ENCODE assay signal across 22 cellular contexts in the genomic region with DNA sequence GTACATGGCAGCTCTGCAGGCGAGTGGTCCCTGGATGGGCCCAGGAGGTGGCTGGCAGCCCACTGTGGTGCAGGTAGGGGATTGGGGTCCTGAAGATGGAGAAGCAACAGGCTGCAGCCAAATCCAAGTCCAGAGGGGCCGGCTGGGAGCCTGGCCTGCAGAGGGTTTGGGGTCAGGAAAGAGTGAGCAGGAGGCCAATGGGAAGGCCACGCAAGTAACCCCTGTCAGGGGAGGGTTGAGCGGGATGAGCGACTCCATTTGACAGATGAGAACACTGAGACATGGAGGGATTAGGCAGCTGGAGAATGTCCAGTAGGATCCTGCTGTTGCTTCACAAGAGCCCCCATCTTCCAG.
"Had no signal": no experiment of that assay in that cellular context is flagged by ENCODE, and none has a peak within 500 bp of the region (broad histone marks: within the 10 kb centered on the region; RNA-seq: fewer than 3 reads in every experiment).

No MANE protein-coding gene starts in this region.

- H3K27ac ChIP-seq: epithelial cell of prostate, heart left ventricle, lower lobe of right lung, skin epidermis, upper lobe of left lung had no signal

- H3K27ac Mint-ChIP-seq: activated CD8-positive, alpha-beta T cell treated with anti-CD3 and anti-CD28 coated beads for 36 hours; activated naive CD8-positive, alpha-beta T cell treated with anti-CD3 and anti-CD28 coated beads for 36 hours; dendritic cell treated with granulocyte-macrophage colony-stimulating factor and Interleukin-4, amounts not matched to agents 40 ng/mL and 50 ng/mL, for 4 days; effector memory CD8-positive, alpha-beta T cell; immature natural killer cell; T-helper 17 cell; WTC11 had no signal

- H3K4me1 ChIP-seq: heart left ventricle, lower lobe of right lung, upper lobe of left lung had no signal

- H3K4me3 ChIP-seq: heart left ventricle, lower lobe of right lung, skin epidermis, upper lobe of left lung had no signal

- DNase-seq: activated CD4-positive, alpha-beta T cell treated with anti-CD3 and anti-CD28 coated beads for 48 hours; activated CD8-positive, alpha-beta T cell treated with anti-CD3 and anti-CD28 coated beads for 36 hours; activated naive CD8-positive, alpha-beta T cell treated with anti-CD3 and anti-CD28 coated beads for 36 hours; effector memory CD8-positive, alpha-beta T cell; immature natural killer cell; left cardiac atrium; lower lobe of right lung; naive B cell; retina; SIG-M5; stimulated activated CD4-positive, alpha-beta T cell treated with anti-CD3 and anti-CD28 coated beads, Interleukin-4, amount 100 ng/mL, for 24 hours; stimulated activated naive CD4-positive, alpha-beta T cell treated with Interleukin-2 at 50 U/mL for 16 hours; T-helper 17 cell; upper lobe of left lung had no signal

- H3K9me3 Mint-ChIP-seq: activated CD8-positive, alpha-beta T cell treated with anti-CD3 and anti-CD28 coated beads for 36 hours; activated naive CD8-positive, alpha-beta T cell treated with anti-CD3 and anti-CD28 coated beads for 36 hours; brain; dendritic cell treated with granulocyte-macrophage colony-stimulating factor and Interleukin-4, amounts not matched to agents 40 ng/mL and 50 ng/mL, for 4 days; effector memory CD8-positive, alpha-beta T cell; immature natural killer cell had no signal

- H3K9me3 ChIP-seq: heart left ventricle, lower lobe of right lung, neutrophil, upper lobe of left lung had no signal

- H3K36me3 Mint-ChIP-seq: activated naive CD8-positive, alpha-beta T cell treated with anti-CD3 and anti-CD28 coated beads for 36 hours; brain; immature natural killer cell; naive B cell; WTC11 had no signal

- H3K36me3 ChIP-seq: heart left ventricle, lower lobe of right lung, neutrophil, upper lobe of left lung had no signal

- ATAC-seq: activated CD8-positive, alpha-beta T cell treated with anti-CD3 and anti-CD28 coated beads for 36 hours; effector memory CD8-positive, alpha-beta T cell; heart left ventricle; left cardiac atrium; lower lobe of right lung; T-helper 17 cell; WTC11 had no signal

- H3K27me3 Mint-ChIP-seq: activated CD8-positive, alpha-beta T cell treated with anti-CD3 and anti-CD28 coated beads for 36 hours; activated naive CD8-positive, alpha-beta T cell treated with anti-CD3 and anti-CD28 coated beads for 36 hours; effector memory CD8-positive, alpha-beta T cell; naive B cell; T-helper 17 cell had no signal

- H3K27me3 ChIP-seq: neutrophil, upper lobe of left lung had no signal

- FAIRE-seq: frontal cortex had no signal

- H3K4me3 Mint-ChIP-seq: activated CD8-positive, alpha-beta T cell treated with anti-CD3 and anti-CD28 coated beads for 36 hours; activated naive CD8-positive, alpha-beta T cell treated with anti-CD3 and anti-CD28 coated beads for 36 hours; dendritic cell treated with granulocyte-macrophage colony-stimulating factor and Interleukin-4, amounts not matched to agents 40 ng/mL and 50 ng/mL, for 4 days; effector memory CD8-positive, alpha-beta T cell; immature natural killer cell; naive B cell; T-helper 17 cell; WTC11 had no signal
